ENCODE assay signal across 8 cellular contexts in the genomic region with DNA sequence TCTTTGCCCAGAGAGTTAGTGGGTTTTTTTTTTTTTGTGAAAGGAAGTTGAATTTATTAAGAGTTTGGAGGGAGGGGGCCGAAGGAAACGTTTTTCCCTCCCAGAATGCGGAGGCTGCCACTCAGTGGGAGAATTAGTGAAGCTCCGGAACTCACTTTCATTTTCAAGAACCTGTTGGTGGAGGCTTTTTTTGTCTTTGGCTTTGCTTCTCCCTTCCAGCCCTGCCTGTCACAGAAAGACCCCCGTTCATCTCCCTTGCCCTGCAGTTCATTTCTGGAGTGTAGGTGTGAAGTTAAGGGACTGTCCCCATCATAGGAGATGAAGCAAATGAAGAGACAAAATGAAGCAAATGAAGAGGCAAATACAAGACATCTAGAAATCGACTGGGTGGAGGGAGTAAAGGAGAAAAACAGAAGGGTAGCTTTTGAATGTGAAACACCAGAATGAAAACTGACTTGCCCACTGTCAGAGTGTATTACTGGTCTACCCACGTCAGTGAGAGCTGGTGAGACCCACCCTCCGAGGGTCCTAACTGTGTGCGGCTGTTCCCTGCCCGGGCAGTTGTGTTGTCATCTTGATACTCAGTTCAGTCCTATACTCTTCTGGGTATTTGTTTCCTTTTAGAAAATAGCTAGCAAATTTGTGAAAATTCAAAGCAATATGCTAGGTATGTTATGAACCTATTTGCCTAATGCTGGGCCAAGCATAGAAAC.
DNase-seq lines count a peak whose midpoint lies in the region; ATAC-seq and TF ChIP-seq lines count a peak whose summit lies in the region.

No MANE protein-coding gene starts in this region.

- ATAC-seq in GM19395 (IDR thresholded peaks at IDR 0.05; ENCODE audit: unreplicated experiment), result peak; percentile 45
- peak; percentile 37 to 55 (median 49) for ATAC-seq in natural killer cell
- no peak for ATAC-seq in HG03108 (IDR thresholded peaks at IDR 0.05; ENCODE audit: unreplicated experiment)

- peak overlapping the region; percentile 87 for H3K4me3 Mint-ChIP-seq in natural killer cell

- no peaks in the 10 kb centered on the region for H3K27me3 Mint-ChIP-seq in natural killer cell (ENCODE audit: low read depth in 2 of 2)

- peak overlapping the region; percentile 10; the same call in 1 of the 2 replicates for H3K4me3 ChIP-seq in AG10803 (ENCODE audit: low read length)
- peak overlapping the region; percentile 24 for H3K4me3 ChIP-seq in choroid plexus epithelial cell (ENCODE audit: low read depth, low read length)

- TF ChIP-seq CTCF in AG10803 (conservative IDR thresholded peaks at IDR 0.05; ENCODE audit: low read length), result no peak
- peak; percentile 46 for TF ChIP-seq CTCF in choroid plexus epithelial cell (conservative IDR thresholded peaks at IDR 0.05; ENCODE audit: low read depth, low read length)
- no peak for TF ChIP-seq CTCF in natural killer cell (IDR thresholded peaks at IDR 0.05)

- intact Hi-C loops in natural killer cell (cut with micrococcal nuclease), result loop anchor here (5.0 kb wide), 2 partner anchors 92 to 232 kb away; a partner anchor contains a TSS

- DNase-seq in AG10803 (ENCODE audit: low read depth) (no peak), NOMO-1 treated with DMSO at 0.1 percent for 48 hours (lab: John Stamatoyannopoulos, UW; ENCODE audit: unreplicated experiment) (peak; percentile 63), choroid plexus epithelial cell (ENCODE audit: low read depth) (peak; percentile 36), natural killer cell (no peak), NCI-H2029 treated with DMSO at 0.1 percent for 48 hours (lab: John Stamatoyannopoulos, UW) (no peak), ureter (ENCODE audit: low spot score) (no peak)

- H3K9me3 Mint-ChIP-seq in natural killer cell, result no peaks in the 10 kb centered on the region

- H3K36me3 Mint-ChIP-seq in natural killer cell, result no peaks in the 10 kb centered on the region

- peaks cover 64 to 79% of the 10 kb centered on the region in 2 donors for H3K4me1 Mint-ChIP-seq in natural killer cell

- H3K27ac Mint-ChIP-seq in natural killer cell, result peak overlapping the region; percentile 53 to 91

Comparison
In these comparisons a context has a peak if more than half of its experiments do, and no peak if none do; other contexts are left out.
1. DNase-seq: peak in NOMO-1 treated with DMSO at 0.1 percent for 48 hours (single experiment) and choroid plexus epithelial cell (single experiment); none in AG10803 (single experiment), natural killer cell (single experiment), NCI-H2029 treated with DMSO at 0.1 percent for 48 hours (single experiment) and ureter (single experiment).